In genomic region chr11:16356057-16356750, GRCh38 we compare ENCODE assay signal across 12 cellular contexts. TPM values are rescaled to one million over a fixed set of nuclear protein-coding genes. Genes with fewer than 3 reads are reported as not detected.
A peak's percentile ranks its signal among the peaks of the same experiment; 100 is the strongest.
DNase-seq lines count a peak whose midpoint lies in the region; ATAC-seq, FAIRE-seq and TF ChIP-seq lines count a peak whose summit lies in the region.
"Had no signal": no experiment of that assay in that cellular context is flagged by ENCODE, and none has a peak within 500 bp of the region (broad histone marks: within the 10 kb centered on the region; RNA-seq: fewer than 3 reads in every experiment).

Gene SOX6, minus strand, starts transcription at chr11:16356546. Its CDS starts 15,298 bp downstream, at chr11:16341248.

- no peak within 1 kb of the TSS for H3K4me3 ChIP-seq in body of pancreas
- peak within 1 kb of the TSS in 1 of 3 donors; percentile 18 for H3K4me3 ChIP-seq in skeletal muscle tissue (ENCODE audit: low read length in 3 of 3)
- H3K4me3 ChIP-seq: PC-9, skin epidermis had no signal

- peak; percentile 21 for FAIRE-seq in islet of Langerhans (lab: Jason Lieb, UNC)

- H3K4me1 Mint-ChIP-seq in MCF 10A (ENCODE audit: insufficient read depth, unreplicated experiment), result no peaks in the 10 kb centered on the region
- H3K4me1 Mint-ChIP-seq: stimulated activated effector memory CD8-positive, alpha-beta T cell treated with anti-CD3 and anti-CD28 coated beads, Interleukin-12 subunit alpha, Interleukin-12 subunit beta, amount 100 ng/mL, for 72 hours had no signal

- H3K27me3 Mint-ChIP-seq in MCF 10A (ENCODE audit: insufficient read depth, unreplicated experiment), result no peaks in the 10 kb centered on the region

- peak; percentile 78 for ATAC-seq in body of pancreas
- ATAC-seq: stimulated activated effector memory CD8-positive, alpha-beta T cell treated with anti-CD3 and anti-CD28 coated beads, Interleukin-12 subunit alpha, Interleukin-12 subunit beta, amount 100 ng/mL, for 72 hours had no signal

- peak; percentile 63 for DNase-seq in NCI-H1048 (lab: John Stamatoyannopoulos, UW)
- DNase-seq in body of pancreas, result peak in 3 of 4 donors; percentile 12 to 18 (median 12)
- no peak for DNase-seq in MCF 10A (ENCODE audit: unreplicated experiment)
- no peak for DNase-seq in DMS 273 (lab: John Stamatoyannopoulos, UW; ENCODE audit: unreplicated experiment)
- DNase-seq in Kasumi-1 (lab: John Stamatoyannopoulos, UW), result no peak
- no peak for DNase-seq in NCI-H2196 treated with DMSO at 0.1 percent for 48 hours (lab: John Stamatoyannopoulos, UW; ENCODE audit: unreplicated experiment)
- DNase-seq: activated CD4-positive, alpha-beta T cell treated with anti-CD3 and anti-CD28 coated beads, Interleukin-2, amount 50 U/mL, for 4 hours; PC-9 had no signal

- intact Hi-C loops in body of pancreas (cut with DNase I) (no loop called here), MCF 10A (cut with micrococcal nuclease) (no loop called here)

- peak within 1 kb of the TSS in 1 of 3 donors; percentile 15 for H3K9ac ChIP-seq in skeletal muscle tissue (ENCODE audit: low read depth in 1 of 3, low read length in 3 of 3)

- H3K4me1 ChIP-seq in body of pancreas, result peaks cover 12% of the 10 kb centered on the region
- H3K4me1 ChIP-seq in skeletal muscle tissue (ENCODE audit: control insufficient read depth in 3 of 3, insufficient read depth in 3 of 3, low read length in 3 of 3), result peaks cover 12 to 19% (median 13%) of the 10 kb centered on the region in 3 donors

- CTCF ChIA-PET in MCF 10A (lab: Yijun Ruan, JAX), result interaction anchor here (1.0 kb wide), 1 partner anchor 51 kb away, joined by 3 read pairs; no protein-coding TSS in a partner anchor

- POLR2A ChIA-PET in MCF 10A (lab: Yijun Ruan, JAX), result interaction anchor here (0.6 kb wide), 1 partner anchor 69 kb away, joined by 3 read pairs; no protein-coding TSS in a partner anchor

- peak within 1 kb of the TSS in 3 of 4 donors; percentile 27 to 69 (median 40) for H3K27ac ChIP-seq in body of pancreas
- peak within 1 kb of the TSS; percentile 41 for H3K27ac ChIP-seq in skeletal muscle tissue (ENCODE audit: low read depth, low read length)
- H3K27ac ChIP-seq: PC-9, skin epidermis had no signal

- no peak within 1 kb of the TSS for H3K27ac Mint-ChIP-seq in MCF 10A (ENCODE audit: low read depth, unreplicated experiment)
- H3K27ac Mint-ChIP-seq: stimulated activated effector memory CD8-positive, alpha-beta T cell treated with anti-CD3 and anti-CD28 coated beads, Interleukin-12 subunit alpha, Interleukin-12 subunit beta, amount 100 ng/mL, for 72 hours had no signal

- H3K9me3 Mint-ChIP-seq in MCF 10A (ENCODE audit: unreplicated experiment), result no peaks in the 10 kb centered on the region

- H3K9me3 ChIP-seq in body of pancreas (no peaks in the 10 kb centered on the region), skeletal muscle tissue (ENCODE audit: control insufficient read depth in 3 of 3, low read length in 3 of 3) (no peaks in the 10 kb centered on the region)

- BruUV-seq in MCF 10A (replicated peaks; lab: Mats Ljungman, UMichigan), result no TSS peak

- no peaks in the 10 kb centered on the region for H3K36me3 Mint-ChIP-seq in MCF 10A (ENCODE audit: insufficient read depth, unreplicated experiment)
- H3K36me3 Mint-ChIP-seq: stimulated activated effector memory CD8-positive, alpha-beta T cell treated with anti-CD3 and anti-CD28 coated beads, Interleukin-12 subunit alpha, Interleukin-12 subunit beta, amount 100 ng/mL, for 72 hours had no signal

- H3K27me3 ChIP-seq in body of pancreas (no peaks in the 10 kb centered on the region), skeletal muscle tissue (ENCODE audit: control insufficient read depth in 3 of 3, insufficient read depth in 3 of 3, low read length in 3 of 3) (no peaks in the 10 kb centered on the region)

- 41 to 54% methylated on average over 3 of the region's 3 CpGs for WGBS in body of pancreas, 2 donors

- TF ChIP-seq POLR2A in body of pancreas (IDR thresholded peaks at IDR 0.05), result no peak

- H3K36me3 ChIP-seq in body of pancreas (replicated peaks in 1 of 2; ENCODE audit: insufficient read depth in 1 of 2, low read depth in 2 of 2) (no peaks in the 10 kb centered on the region), skeletal muscle tissue (ENCODE audit: control insufficient read depth in 3 of 3, insufficient read depth in 3 of 3, low read length in 3 of 3) (no peaks in the 10 kb centered on the region)

- no peak within 1 kb of the TSS for H3K4me3 Mint-ChIP-seq in MCF 10A (ENCODE audit: unreplicated experiment)
- H3K4me3 Mint-ChIP-seq: stimulated activated effector memory CD8-positive, alpha-beta T cell treated with anti-CD3 and anti-CD28 coated beads, Interleukin-12 subunit alpha, Interleukin-12 subunit beta, amount 100 ng/mL, for 72 hours had no signal

- no peak for TF ChIP-seq CTCF in body of pancreas (IDR thresholded peaks at IDR 0.05)
- no peak for TF ChIP-seq CTCF in MCF 10A (IDR thresholded peaks at IDR 0.05; ENCODE audit: unreplicated experiment)

RNA-seq across cellular contexts. Expression of gene SOX6, which starts in this region (rescaled TPM):
- total RNA-seq in body of pancreas, result 10 to 100 TPM; 21.4 to 23.6 TPM
- 50.1 TPM for total RNA-seq in skeletal muscle tissue
- total RNA-seq in MCF 10A (2022), result 5.2 and 6.4 TPM in 2 replicates

Comparison
In these comparisons a context has a peak if more than half of its experiments do, and no peak if none do; other contexts are left out.
1. DNase-seq: peak in NCI-H1048 (single experiment) and body of pancreas (3 of 4); none in MCF 10A (single experiment), DMS 273 (single experiment), Kasumi-1 (0 of 2) and NCI-H2196 treated with DMSO at 0.1 percent for 48 hours (single experiment).